ENCODE assay signal across 1 cellular context in the genomic region with DNA sequence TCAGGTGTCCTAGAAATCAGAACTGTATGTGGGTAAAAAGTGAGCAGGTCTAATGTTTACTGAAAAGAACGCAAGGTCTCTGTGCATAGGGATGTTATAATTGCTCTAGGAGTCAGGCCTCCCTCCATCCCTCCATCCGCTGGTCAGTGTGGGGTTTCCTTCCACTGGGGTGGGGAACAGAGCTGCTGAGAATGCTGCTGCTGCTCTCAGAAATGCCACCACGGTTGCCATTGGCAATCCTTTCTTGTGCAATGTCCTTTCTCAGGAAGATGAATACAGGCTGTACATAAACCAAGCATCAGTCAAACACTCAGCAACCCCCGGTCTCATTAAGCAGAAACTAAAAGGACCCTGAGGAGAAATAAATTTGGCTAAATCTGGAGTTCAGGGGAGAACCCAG.
TF ChIP-seq lines count a peak whose summit lies in the region.

No MANE protein-coding gene starts in this region.

TF ChIP-seq in H1, 55 proteins besides CTCF, POLR2A, EP300 and RAD21 (continued from another document):
- TF ChIP-seq CHD7 (IDR thresholded peaks at IDR 0.05; ENCODE audit: insufficient replicate concordance, low read length) (no peak), BACH1 (IDR thresholded peaks at IDR 0.05; ENCODE audit: low read length) (no peak), EGR1 (IDR thresholded peaks at IDR 0.05; ENCODE audit: borderline replicate concordance, low read depth, low read length) (no peak), TEAD4 (IDR thresholded peaks at IDR 0.05; ENCODE audit: low read depth, low read length) (no peak), TCF12 (IDR thresholded peaks at IDR 0.05; ENCODE audit: low read depth, low read length) (no peak), HDAC6 (IDR thresholded peaks at IDR 0.05; ENCODE audit: low read depth, low read length) (no peak)
